22 cellular contexts compared by ENCODE assay signal in genomic region chr3:128353361-128353965, GRCh38.
DNase-seq lines count a peak whose midpoint lies in the region; ATAC-seq and TF ChIP-seq lines count a peak whose summit lies in the region.
"Had no signal": no experiment of that assay in that cellular context is flagged by ENCODE, and none has a peak within 500 bp of the region (broad histone marks: within the 10 kb centered on the region; RNA-seq: fewer than 3 reads in every experiment).

No MANE protein-coding gene starts in this region.

- ATAC-seq in HG02852 (IDR thresholded peaks at IDR 0.05; ENCODE audit: unreplicated experiment) = no peak
- ATAC-seq: A549, Right ventricle myocardium inferior had no signal

- no peaks in the 10 kb centered on the region for H3K9me3 ChIP-seq in spleen
- H3K9me3 ChIP-seq: A549, MG63, SJSA1 had no signal

- peaks cover 0 to 2% (median 1%) of the 10 kb centered on the region in 3 donors for H3K27me3 Mint-ChIP-seq in CD14-positive monocyte (ENCODE audit: low read depth in 3 of 3)
- H3K27me3 Mint-ChIP-seq in nephron (ENCODE audit: low read depth) = peaks cover 4% of the 10 kb centered on the region
- H3K27me3 Mint-ChIP-seq: B cell had no signal

- intact Hi-C loops in CD14-positive monocyte (cut with micrococcal nuclease) (no loop called here), spleen (cut with DNase I; ENCODE audit: low total_unique reads) (no loop called here)

- H3K4me3 Mint-ChIP-seq in CD14-positive monocyte (no peak overlapping the region), nephron (no peak overlapping the region)
- H3K4me3 Mint-ChIP-seq: B cell had no signal

- H3K4me1 Mint-ChIP-seq in CD14-positive monocyte = peaks cover 5% of the 10 kb centered on the region
- H3K4me1 Mint-ChIP-seq in nephron = peaks cover 43% of the 10 kb centered on the region

- no peak for TF ChIP-seq POLR2A in spleen (IDR thresholded peaks at IDR 0.05)

- TF ChIP-seq CTCF in CD14-positive monocyte (IDR thresholded peaks at IDR 0.05) = no peak
- TF ChIP-seq CTCF in nephron (IDR thresholded peaks at IDR 0.05; ENCODE audit: unreplicated experiment in 3 of 3) = no peak
- TF ChIP-seq CTCF in spleen (IDR thresholded peaks at IDR 0.05 in 8 of 11, conservative IDR thresholded peaks at IDR 0.05 in 3 of 11) = no peak

- no peak overlapping the region for H3K4me3 ChIP-seq in spleen
- H3K4me3 ChIP-seq: A549, GM23248, K562, MG63, SJSA1 had no signal

- peaks cover 0 to 59% (median 6%) of the 10 kb centered on the region in 6 donors for H3K36me3 ChIP-seq in spleen
- H3K36me3 ChIP-seq: MG63 had no signal

- H3K27ac Mint-ChIP-seq in CD14-positive monocyte (no peak overlapping the region), nephron (peak overlapping the region; percentile 77 to 91 (median 87))
- H3K27ac Mint-ChIP-seq: B cell had no signal

- peaks cover 0 to 22% (median 13%) of the 10 kb centered on the region in 6 donors for H3K4me1 ChIP-seq in spleen
- H3K4me1 ChIP-seq: A549 had no signal

- 60 to 88% (median 81%) methylated on average over 7 to 8 of the region's 8 CpGs for WGBS in spleen, 5 donors

- H3K27ac ChIP-seq in spleen = no peak overlapping the region
- H3K27ac ChIP-seq: A549, GM23248, SJSA1 had no signal

- DNase-seq in CD14-positive monocyte (ENCODE audit: low spot score) (peak; percentile 34), dermis blood vessel endothelial cell (peak; percentile 17), spleen (peak; percentile 47), G401 (ENCODE audit: low spot score) (no peak)
- DNase-seq in stimulated activated CD4-positive, alpha-beta T cell treated with anti-CD3 and anti-CD28 coated beads, Interleukin-4, amount 100 ng/mL, for 1 hour = no peak
- DNase-seq: DMS53, GF-D8, GM23248, MG63, NCI-H1417 treated with DMSO at 0.1 percent for 48 hours, NCI-H187 treated with DMSO at 0.1 percent for 48 hours, NCI-H2107, NCI-H446 treated with DMSO at 0.1 percent for 48 hours, NCI-H526 treated with DMSO at 0.1 percent for 48 hours, OCI-M1 had no signal

- H3K9me3 Mint-ChIP-seq in CD14-positive monocyte (no peaks in the 10 kb centered on the region), nephron (no peaks in the 10 kb centered on the region)

- H3K36me3 Mint-ChIP-seq in CD14-positive monocyte (peaks cover 25 to 33% of the 10 kb centered on the region in 2 donors), nephron (ENCODE audit: low read depth) (peaks cover 9% of the 10 kb centered on the region)

- in situ Hi-C loops in G401 (cut with HindIII; ENCODE audit: low sequenced_read_pairs) = no loop called here

- no peaks in the 10 kb centered on the region for H3K27me3 ChIP-seq in spleen (replicated peaks in 1 of 7)
- H3K27me3 ChIP-seq: MG63, SJSA1 had no signal

Comparison
In these comparisons a context has a peak if more than half of its experiments do, and no peak if none do; other contexts are left out.
1. DNase-seq: peak in CD14-positive monocyte (single experiment), dermis blood vessel endothelial cell (single experiment) and spleen (single experiment); none in stimulated activated CD4-positive, alpha-beta T cell treated with anti-CD3 and anti-CD28 coated beads, Interleukin-4, amount 100 ng/mL, for 1 hour (single experiment) and G401 (single experiment).
2. H3K27ac Mint-ChIP-seq: peak in nephron (3 of 3); none in CD14-positive monocyte (0 of 7).